Comparison of ENCODE assay signal across 1 cellular context in genomic region chr13:28408235-28408848, GRCh38.
TF ChIP-seq lines count a peak whose summit lies in the region.

No MANE protein-coding gene starts in this region.

TF ChIP-seq in K562, 482 proteins besides CTCF, POLR2A, EP300 and RAD21 (continued from another document and continues in another):
- TF ChIP-seq ETS1 (conservative IDR thresholded peaks at IDR 0.05; ENCODE audit: control insufficient read depth, low read depth, low read length), result peak; percentile 53; the same call in 1 of the 2 replicates
- TF ChIP-seq CC2D1A (IDR thresholded peaks at IDR 0.05), result peak; percentile 87
- TF ChIP-seq GTF2E2 (tag; IDR thresholded peaks at IDR 0.05), result no peak
- no peak for TF ChIP-seq ZNF124 (CRISPR knock-in tag; IDR thresholded peaks at IDR 0.05)
- no peak for TF ChIP-seq ASH1L (IDR thresholded peaks at IDR 0.05; ENCODE audit: borderline replicate concordance, low read depth, partially characterized antibody)
- no peak for TF ChIP-seq KAT2B (IDR thresholded peaks at IDR 0.05; ENCODE audit: low read depth, low read length)
- TF ChIP-seq, protein P1, sequence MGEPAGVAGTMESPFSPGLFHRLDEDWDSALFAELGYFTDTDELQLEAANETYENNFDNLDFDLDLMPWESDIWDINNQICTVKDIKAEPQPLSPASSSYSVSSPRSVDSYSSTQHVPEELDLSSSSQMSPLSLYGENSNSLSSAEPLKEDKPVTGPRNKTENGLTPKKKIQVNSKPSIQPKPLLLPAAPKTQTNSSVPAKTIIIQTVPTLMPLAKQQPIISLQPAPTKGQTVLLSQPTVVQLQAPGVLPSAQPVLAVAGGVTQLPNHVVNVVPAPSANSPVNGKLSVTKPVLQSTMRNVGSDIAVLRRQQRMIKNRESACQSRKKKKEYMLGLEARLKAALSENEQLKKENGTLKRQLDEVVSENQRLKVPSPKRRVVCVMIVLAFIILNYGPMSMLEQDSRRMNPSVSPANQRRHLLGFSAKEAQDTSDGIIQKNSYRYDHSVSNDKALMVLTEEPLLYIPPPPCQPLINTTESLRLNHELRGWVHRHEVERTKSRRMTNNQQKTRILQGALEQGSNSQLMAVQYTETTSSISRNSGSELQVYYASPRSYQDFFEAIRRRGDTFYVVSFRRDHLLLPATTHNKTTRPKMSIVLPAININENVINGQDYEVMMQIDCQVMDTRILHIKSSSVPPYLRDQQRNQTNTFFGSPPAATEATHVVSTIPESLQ (CRISPR knock-in tag; IDR thresholded peaks at IDR 0.05), result no peak
- peak; percentile 63 for TF ChIP-seq ATF7 (IDR thresholded peaks at IDR 0.05)
- TF ChIP-seq ZNF75A (CRISPR knock-in tag; IDR thresholded peaks at IDR 0.05), result no peak
- no peak for TF ChIP-seq BRF1 (IDR thresholded peaks at IDR 0.05; ENCODE audit: borderline replicate concordance, extremely low read depth, insufficient read length)
- TF ChIP-seq BDP1 (IDR thresholded peaks at IDR 0.05; ENCODE audit: insufficient read depth, insufficient read length), result no peak
- peak; percentile 90 for TF ChIP-seq CTBP1 (IDR thresholded peaks at IDR 0.05; ENCODE audit: borderline replicate concordance)
- TF ChIP-seq, protein P2, sequence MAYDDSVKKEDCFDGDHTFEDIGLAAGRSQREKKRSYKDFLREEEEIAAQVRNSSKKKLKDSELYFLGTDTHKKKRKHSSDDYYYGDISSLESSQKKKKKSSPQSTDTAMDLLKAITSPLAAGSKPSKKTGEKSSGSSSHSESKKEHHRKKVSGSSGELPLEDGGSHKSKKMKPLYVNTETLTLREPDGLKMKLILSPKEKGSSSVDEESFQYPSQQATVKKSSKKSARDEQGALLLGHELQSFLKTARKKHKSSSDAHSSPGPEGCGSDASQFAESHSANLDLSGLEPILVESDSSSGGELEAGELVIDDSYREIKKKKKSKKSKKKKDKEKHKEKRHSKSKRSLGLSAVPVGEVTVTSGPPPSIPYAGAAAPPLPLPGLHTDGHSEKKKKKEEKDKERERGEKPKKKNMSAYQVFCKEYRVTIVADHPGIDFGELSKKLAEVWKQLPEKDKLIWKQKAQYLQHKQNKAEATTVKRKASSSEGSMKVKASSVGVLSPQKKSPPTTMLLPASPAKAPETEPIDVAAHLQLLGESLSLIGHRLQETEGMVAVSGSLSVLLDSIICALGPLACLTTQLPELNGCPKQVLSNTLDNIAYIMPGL (CRISPR knock-in tag; IDR thresholded peaks at IDR 0.05), result no peak
- TF ChIP-seq, protein P3, sequence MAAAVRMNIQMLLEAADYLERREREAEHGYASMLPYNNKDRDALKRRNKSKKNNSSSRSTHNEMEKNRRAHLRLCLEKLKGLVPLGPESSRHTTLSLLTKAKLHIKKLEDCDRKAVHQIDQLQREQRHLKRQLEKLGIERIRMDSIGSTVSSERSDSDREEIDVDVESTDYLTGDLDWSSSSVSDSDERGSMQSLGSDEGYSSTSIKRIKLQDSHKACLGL (CRISPR knock-in tag; IDR thresholded peaks at IDR 0.05; ENCODE audit: borderline replicate concordance, poor library complexity, severe bottlenecking), result no peak
- TF ChIP-seq ZNF766 (CRISPR knock-in tag; conservative IDR thresholded peaks at IDR 0.05), result peak; percentile 77
- no peak for TF ChIP-seq CHD1 (IDR thresholded peaks at IDR 0.05; ENCODE audit: low read length)
- TF ChIP-seq NCOR1 (IDR thresholded peaks at IDR 0.05), result peak; percentile 95
- peak in 1 of 2 experiments; percentile 25; a peak in 1 of 4 replicates for TF ChIP-seq NRF1 (conservative IDR thresholded peaks at IDR 0.05 in 1 of 2, IDR thresholded peaks at IDR 0.05 in 1 of 2)
- peak; percentile 82 for TF ChIP-seq PHB2 (IDR thresholded peaks at IDR 0.05; ENCODE audit: low read depth)
- TF ChIP-seq PCBP2 (IDR thresholded peaks at IDR 0.05; ENCODE audit: low read depth, low read length, poor library complexity, severe bottlenecking), result no peak
- no peak for TF ChIP-seq NELFE (IDR thresholded peaks at IDR 0.05; ENCODE audit: insufficient read depth, insufficient read length)
- peak; percentile 87 for TF ChIP-seq PML (IDR thresholded peaks at IDR 0.05; ENCODE audit: low read length)
- TF ChIP-seq DMBX1 (CRISPR knock-in tag; IDR thresholded peaks at IDR 0.05; ENCODE audit: borderline replicate concordance), result 0 out of 2 replicates have a peak, but pooled peaks have one; percentile 7
- TF ChIP-seq POLR2AphosphoS5 (IDR thresholded peaks at IDR 0.05; ENCODE audit: control insufficient read depth, insufficient read depth, low read depth, low read length), result peak; percentile 90
- peak; percentile 52; the same call in 1 of the 2 replicates for TF ChIP-seq KHSRP (IDR thresholded peaks at IDR 0.05)
- peak; percentile 91 for TF ChIP-seq SMARCC2 (IDR thresholded peaks at IDR 0.05; ENCODE audit: low read depth)
- peak; percentile 98 for TF ChIP-seq TCF3 (CRISPR knock-in tag; IDR thresholded peaks at IDR 0.05)
- TF ChIP-seq, protein P4, sequence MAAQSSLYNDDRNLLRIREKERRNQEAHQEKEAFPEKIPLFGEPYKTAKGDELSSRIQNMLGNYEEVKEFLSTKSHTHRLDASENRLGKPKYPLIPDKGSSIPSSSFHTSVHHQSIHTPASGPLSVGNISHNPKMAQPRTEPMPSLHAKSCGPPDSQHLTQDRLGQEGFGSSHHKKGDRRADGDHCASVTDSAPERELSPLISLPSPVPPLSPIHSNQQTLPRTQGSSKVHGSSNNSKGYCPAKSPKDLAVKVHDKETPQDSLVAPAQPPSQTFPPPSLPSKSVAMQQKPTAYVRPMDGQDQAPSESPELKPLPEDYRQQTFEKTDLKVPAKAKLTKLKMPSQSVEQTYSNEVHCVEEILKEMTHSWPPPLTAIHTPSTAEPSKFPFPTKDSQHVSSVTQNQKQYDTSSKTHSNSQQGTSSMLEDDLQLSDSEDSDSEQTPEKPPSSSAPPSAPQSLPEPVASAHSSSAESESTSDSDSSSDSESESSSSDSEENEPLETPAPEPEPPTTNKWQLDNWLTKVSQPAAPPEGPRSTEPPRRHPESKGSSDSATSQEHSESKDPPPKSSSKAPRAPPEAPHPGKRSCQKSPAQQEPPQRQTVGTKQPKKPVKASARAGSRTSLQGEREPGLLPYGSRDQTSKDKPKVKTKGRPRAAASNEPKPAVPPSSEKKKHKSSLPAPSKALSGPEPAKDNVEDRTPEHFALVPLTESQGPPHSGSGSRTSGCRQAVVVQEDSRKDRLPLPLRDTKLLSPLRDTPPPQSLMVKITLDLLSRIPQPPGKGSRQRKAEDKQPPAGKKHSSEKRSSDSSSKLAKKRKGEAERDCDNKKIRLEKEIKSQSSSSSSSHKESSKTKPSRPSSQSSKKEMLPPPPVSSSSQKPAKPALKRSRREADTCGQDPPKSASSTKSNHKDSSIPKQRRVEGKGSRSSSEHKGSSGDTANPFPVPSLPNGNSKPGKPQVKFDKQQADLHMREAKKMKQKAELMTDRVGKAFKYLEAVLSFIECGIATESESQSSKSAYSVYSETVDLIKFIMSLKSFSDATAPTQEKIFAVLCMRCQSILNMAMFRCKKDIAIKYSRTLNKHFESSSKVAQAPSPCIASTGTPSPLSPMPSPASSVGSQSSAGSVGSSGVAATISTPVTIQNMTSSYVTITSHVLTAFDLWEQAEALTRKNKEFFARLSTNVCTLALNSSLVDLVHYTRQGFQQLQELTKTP (IDR thresholded peaks at IDR 0.05; ENCODE audit: low read depth in 1 of 2, partially characterized antibody in 2 of 2), result peak in 1 of 2 experiments; percentile 85
- TF ChIP-seq ZNF589 (CRISPR knock-in tag; IDR thresholded peaks at IDR 0.05; ENCODE audit: low read depth), result peak; percentile 79; the same call in 1 of the 2 replicates
- TF ChIP-seq PHF21A (IDR thresholded peaks at IDR 0.05; ENCODE audit: borderline replicate concordance, low read depth), result peak; percentile 59; the same call in 1 of the 2 replicates
- TF ChIP-seq ZNF408 (CRISPR knock-in tag; IDR thresholded peaks at IDR 0.05; ENCODE audit: low read depth), result no peak
- no peak for TF ChIP-seq ARID2 (IDR thresholded peaks at IDR 0.05)
- no peak for TF ChIP-seq SREBF1 (IDR thresholded peaks at IDR 0.05; ENCODE audit: borderline replicate concordance, low read depth, low read length)
- no peak for TF ChIP-seq PATZ1 (CRISPR knock-in tag; IDR thresholded peaks at IDR 0.05; ENCODE audit: borderline replicate concordance)
- no peak for TF ChIP-seq HNRNPH1 (optimal IDR thresholded peaks at IDR 0.05; ENCODE audit: low read depth, low read length)
- peak; percentile 99 for TF ChIP-seq LEF1 (IDR thresholded peaks at IDR 0.05)
- TF ChIP-seq ZC3H8 (IDR thresholded peaks at IDR 0.05), result no peak
- no peak for TF ChIP-seq RBM14 (IDR thresholded peaks at IDR 0.05; ENCODE audit: borderline replicate concordance, insufficient read depth, low read depth, low read length)
- no peak for TF ChIP-seq KLF10 (CRISPR knock-in tag; IDR thresholded peaks at IDR 0.05)
- peak; percentile 68 for TF ChIP-seq MEIS2 (IDR thresholded peaks at IDR 0.05; ENCODE audit: partially characterized antibody)
- peak; percentile 56 to 59 for TF ChIP-seq NCOA2 (IDR thresholded peaks at IDR 0.05; ENCODE audit: partially characterized antibody in 2 of 2)
- TF ChIP-seq EZH2 (IDR thresholded peaks at IDR 0.05; ENCODE audit: borderline replicate concordance, low read depth, low read length), result no peak
- peak; percentile 98 for TF ChIP-seq ARID1B (IDR thresholded peaks at IDR 0.05)
- TF ChIP-seq TAF15 (IDR thresholded peaks at IDR 0.05; ENCODE audit: low read depth, low read length), result no peak
- TF ChIP-seq ZNF583 (CRISPR knock-in tag; IDR thresholded peaks at IDR 0.05), result no peak
- TF ChIP-seq, protein P5, sequence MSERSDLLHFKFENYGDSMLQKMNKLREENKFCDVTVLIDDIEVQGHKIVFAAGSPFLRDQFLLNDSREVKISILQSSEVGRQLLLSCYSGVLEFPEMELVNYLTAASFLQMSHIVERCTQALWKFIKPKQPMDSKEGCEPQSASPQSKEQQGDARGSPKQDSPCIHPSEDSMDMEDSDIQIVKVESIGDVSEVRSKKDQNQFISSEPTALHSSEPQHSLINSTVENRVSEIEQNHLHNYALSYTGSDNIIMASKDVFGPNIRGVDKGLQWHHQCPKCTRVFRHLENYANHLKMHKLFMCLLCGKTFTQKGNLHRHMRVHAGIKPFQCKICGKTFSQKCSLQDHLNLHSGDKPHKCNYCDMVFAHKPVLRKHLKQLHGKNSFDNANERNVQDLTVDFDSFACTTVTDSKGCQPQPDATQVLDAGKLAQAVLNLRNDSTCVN (CRISPR knock-in tag; IDR thresholded peaks at IDR 0.05), result no peak
- no peak for TF ChIP-seq ZBTB8A (IDR thresholded peaks at IDR 0.05; ENCODE audit: partially characterized antibody)
- no peak for TF ChIP-seq COPS2 (conservative IDR thresholded peaks at IDR 0.05)
- TF ChIP-seq ETV1 (tag; conservative IDR thresholded peaks at IDR 0.05; ENCODE audit: low read depth), result peak; percentile 99
- TF ChIP-seq DEAF1 (CRISPR knock-in tag; IDR thresholded peaks at IDR 0.05), result no peak
- no peak for TF ChIP-seq DNMT1 (IDR thresholded peaks at IDR 0.05)
- TF ChIP-seq, protein P6, sequence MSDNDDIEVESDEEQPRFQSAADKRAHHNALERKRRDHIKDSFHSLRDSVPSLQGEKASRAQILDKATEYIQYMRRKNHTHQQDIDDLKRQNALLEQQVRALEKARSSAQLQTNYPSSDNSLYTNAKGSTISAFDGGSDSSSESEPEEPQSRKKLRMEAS (CRISPR knock-in tag; IDR thresholded peaks at IDR 0.05), result no peak
